ENCODE assay signal across 10 cellular contexts in genomic region chr15:71784719-71785118, GRCh38. TPM values are rescaled to one million over a fixed set of nuclear protein-coding genes. Genes with fewer than 3 reads are reported as not detected.
A peak's percentile ranks its signal among the peaks of the same experiment; 100 is the strongest.
DNase-seq lines count a peak whose midpoint lies in the region; ATAC-seq, FAIRE-seq and TF ChIP-seq lines count a peak whose summit lies in the region.
"Had no signal": no experiment of that assay in that cellular context is flagged by ENCODE, and none has a peak within 500 bp of the region (broad histone marks: within the 10 kb centered on the region; RNA-seq: fewer than 3 reads in every experiment).

No MANE protein-coding gene starts in this region.

- TF ChIP-seq CTCF in LNCAP (IDR thresholded peaks at IDR 0.05) (peak; percentile 50), bronchial epithelial cell (IDR thresholded peaks at IDR 0.05; ENCODE audit: insufficient read depth, low read length, severe bottlenecking) (peak; percentile 29), retinal pigment epithelial cell (conservative IDR thresholded peaks at IDR 0.05; ENCODE audit: low read depth, low read length) (peak; percentile 55)

- peak; percentile 24 for DNase-seq in activated CD4-positive, alpha-beta T cell treated with anti-CD3 and anti-CD28 coated beads for 48 hours
- DNase-seq in activated CD4-positive, alpha-beta T cell treated with anti-CD3 and anti-CD28 coated beads, Interleukin-2, amount 10 ng/mL, durations not matched to agents 7 days and 5 days: no peak
- DNase-seq in bronchial epithelial cell (ENCODE audit: low read depth) (no peak), retinal pigment epithelial cell (ENCODE audit: low read depth) (no peak), NCI-H510A treated with DMSO at 0.1 percent for 48 hours (lab: John Stamatoyannopoulos, UW) (no peak), NCI-H1694 (lab: John Stamatoyannopoulos, UW) (no peak)
- DNase-seq: naive thymus-derived CD4-positive, alpha-beta T cell had no signal

- H3K4me3 ChIP-seq in bronchial epithelial cell (ENCODE audit: low read depth, low read length) (no peak overlapping the region), retinal pigment epithelial cell (ENCODE audit: low read length) (no peak overlapping the region)
- H3K4me3 ChIP-seq: SJCRH30 had no signal

- H3K27ac Mint-ChIP-seq in activated CD4-positive, alpha-beta T cell treated with anti-CD3 and anti-CD28 coated beads, Interleukin-2, amount 10 ng/mL, durations not matched to agents 7 days and 5 days: no peak overlapping the region
- H3K27ac Mint-ChIP-seq: naive thymus-derived CD4-positive, alpha-beta T cell had no signal

- H3K27me3 Mint-ChIP-seq in activated CD4-positive, alpha-beta T cell treated with anti-CD3 and anti-CD28 coated beads, Interleukin-2, amount 10 ng/mL, durations not matched to agents 7 days and 5 days: peaks cover 9% of the 10 kb centered on the region

- H3K36me3 ChIP-seq in bronchial epithelial cell (ENCODE audit: control insufficient read depth, insufficient read depth, low read length): no peaks in the 10 kb centered on the region
- H3K36me3 ChIP-seq: SJCRH30 had no signal

- no peaks in the 10 kb centered on the region for H3K36me3 Mint-ChIP-seq in activated CD4-positive, alpha-beta T cell treated with anti-CD3 and anti-CD28 coated beads, Interleukin-2, amount 10 ng/mL, durations not matched to agents 7 days and 5 days (ENCODE audit: low read depth)
- H3K36me3 Mint-ChIP-seq: naive thymus-derived CD4-positive, alpha-beta T cell had no signal

- H3K9me3 Mint-ChIP-seq in activated CD4-positive, alpha-beta T cell treated with anti-CD3 and anti-CD28 coated beads, Interleukin-2, amount 10 ng/mL, durations not matched to agents 7 days and 5 days: no peaks in the 10 kb centered on the region
- H3K9me3 Mint-ChIP-seq: naive thymus-derived CD4-positive, alpha-beta T cell had no signal

- H3K4me3 Mint-ChIP-seq in activated CD4-positive, alpha-beta T cell treated with anti-CD3 and anti-CD28 coated beads, Interleukin-2, amount 10 ng/mL, durations not matched to agents 7 days and 5 days: no peak overlapping the region
- H3K4me3 Mint-ChIP-seq: naive thymus-derived CD4-positive, alpha-beta T cell had no signal

- no peak for ATAC-seq in HG03565 (IDR thresholded peaks at IDR 0.05; ENCODE audit: unreplicated experiment)
- ATAC-seq: naive thymus-derived CD4-positive, alpha-beta T cell had no signal

- H3K27me3 ChIP-seq in bronchial epithelial cell (ENCODE audit: control insufficient read depth, insufficient read depth, low read length): no peaks in the 10 kb centered on the region
- H3K27me3 ChIP-seq: SJCRH30 had no signal

- POLR2A ChIA-PET in activated CD4-positive, alpha-beta T cell treated with anti-CD3 and anti-CD28 coated beads, Interleukin-2, amount 10 ng/mL, durations not matched to agents 7 days and 5 days (lab: Charles Lee): no interaction called here

- CTCF ChIA-PET in activated CD4-positive, alpha-beta T cell treated with anti-CD3 and anti-CD28 coated beads, Interleukin-2, amount 10 ng/mL, durations not matched to agents 7 days and 5 days (lab: Charles Lee): no interaction called here

- no peak for FAIRE-seq in bronchial epithelial cell (lab: Jason Lieb, UNC)

- peaks cover 17% of the 10 kb centered on the region for H3K4me1 Mint-ChIP-seq in activated CD4-positive, alpha-beta T cell treated with anti-CD3 and anti-CD28 coated beads, Interleukin-2, amount 10 ng/mL, durations not matched to agents 7 days and 5 days

RNA-seq across cellular contexts. Expression of gene NR2E3, which starts 25.6 kb away (rescaled TPM):
- not detected for total RNA-seq in activated CD4-positive, alpha-beta T cell treated with anti-CD3 and anti-CD28 coated beads, Interleukin-2, amount 10 ng/mL, durations not matched to agents 7 days and 5 days
- 0.26 TPM in 1 of 2 replicates, not detected in the other for total RNA-seq in bronchial epithelial cell
- total RNA-seq: naive thymus-derived CD4-positive, alpha-beta T cell had no signal
